Comparison of ENCODE assay signal across 8 cellular contexts in the genomic region with DNA sequence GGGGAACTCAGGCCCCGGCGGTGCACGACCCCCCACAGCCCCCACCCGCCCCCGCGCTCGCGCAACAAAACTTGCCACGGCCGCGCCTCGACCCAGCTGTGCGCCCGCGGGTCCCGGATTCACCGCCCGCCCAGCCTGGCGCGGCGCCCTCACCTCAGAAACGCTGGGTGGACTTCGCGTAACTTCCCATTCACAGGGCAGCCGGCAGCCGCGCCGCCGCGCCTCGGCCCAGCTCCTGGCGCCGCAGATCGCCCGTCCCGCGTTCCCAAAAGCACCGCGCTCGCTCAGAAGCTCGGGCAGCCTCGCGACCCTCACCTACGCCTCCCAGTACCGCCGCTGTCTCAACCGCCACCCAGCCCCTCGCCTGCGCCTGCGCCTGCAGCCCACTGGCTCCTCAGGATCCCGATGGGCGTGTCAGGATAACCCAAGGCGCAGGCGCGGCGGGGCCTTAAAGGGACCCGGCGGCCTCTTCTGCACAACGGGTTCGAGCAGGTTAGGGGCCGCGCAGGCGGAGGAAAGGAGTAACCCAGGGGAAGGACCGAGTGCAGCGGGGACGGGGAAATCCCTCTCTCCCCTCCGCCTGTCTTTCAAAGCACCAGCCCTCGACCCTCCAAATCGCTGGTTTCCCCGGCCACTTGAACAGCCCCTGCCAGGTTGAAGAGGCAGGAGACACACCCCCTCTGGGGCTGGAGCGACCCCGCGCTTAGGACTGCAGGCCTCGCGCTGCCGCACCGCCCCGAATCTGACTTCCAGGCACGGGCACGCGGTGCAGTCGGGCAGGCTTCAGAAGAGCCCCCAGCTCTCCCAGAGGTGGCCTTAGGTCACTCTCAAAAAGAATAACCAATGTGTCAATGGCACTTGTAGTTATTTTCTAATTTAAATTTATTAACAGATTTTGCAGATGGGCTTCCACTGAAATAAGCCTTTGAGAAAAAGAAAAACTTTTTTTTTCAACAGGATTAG. TPM values are rescaled to one million over a fixed set of nuclear protein-coding genes. Genes with fewer than 3 reads are reported as not detected.
DNase-seq lines count a peak whose midpoint lies in the region; ATAC-seq and TF ChIP-seq lines count a peak whose summit lies in the region.

Gene NBPF1, minus strand, starts transcription at position 380 of the 963 bp plus-strand sequence.

- peaks cover 2% of the 10 kb centered on the region for H3K36me3 ChIP-seq in OCI-LY3 (replicated peaks; ENCODE audit: low read depth, low read length)

- peak within 1 kb of the TSS; percentile 75 for H3K4me2 ChIP-seq in OCI-LY3 (ENCODE audit: low read length)

- DNase-seq in D341Med (ENCODE audit: low spot score) (peak; percentile 100), HuH-7 (ENCODE audit: low spot score) (peak; percentile 100), activated T-cell treated with anti-CD3 and anti-CD28 coated beads for 4 hours (peak; percentile 90), epithelial cell of proximal tubule (ENCODE audit: low read depth) (no peak)
- DNase-seq in stimulated activated CD8-positive, alpha-beta memory T cell treated with anti-CD3 and anti-CD28 coated beads, Interleukin-2, amount 100 ng/mL, for 1 hour (ENCODE audit: low read depth in 2 of 2) = peak; percentile 80 to 86

- H2AFZ ChIP-seq in OCI-LY3 (ENCODE audit: low read depth, low read length) = peak within 1 kb of the TSS; percentile 71

- H4K20me1 ChIP-seq in OCI-LY3 (ENCODE audit: insufficient read depth, low read length) = no peaks in the 10 kb centered on the region

- H3K4me1 ChIP-seq in OCI-LY3 (ENCODE audit: low read length) = peaks cover 14% of the 10 kb centered on the region
- H3K4me1 ChIP-seq in mononuclear cell (ENCODE audit: insufficient read depth, low read length) = peaks cover 26% of the 10 kb centered on the region

- peaks cover 16% of the 10 kb centered on the region for H3K27me3 ChIP-seq in OCI-LY3 (ENCODE audit: low read depth, low read length)
- H3K27me3 ChIP-seq in mononuclear cell (ENCODE audit: insufficient read depth, low read length) = peaks cover 22% of the 10 kb centered on the region

- H3K79me2 ChIP-seq in OCI-LY3 (ENCODE audit: low read length) = no peaks in the 10 kb centered on the region

- H3K4me3 ChIP-seq in OCI-LY3 (ENCODE audit: low read length) (peak within 1 kb of the TSS; percentile 76), epithelial cell of proximal tubule (ENCODE audit: low read depth, low read length) (peak within 1 kb of the TSS; percentile 67), mononuclear cell (ENCODE audit: low read length) (peak within 1 kb of the TSS; percentile 66)

- peak within 1 kb of the TSS; percentile 59 for H3K9ac ChIP-seq in OCI-LY3 (ENCODE audit: low read length)

- no peak within 1 kb of the TSS for H3K27ac ChIP-seq in OCI-LY3 (ENCODE audit: low read length)

- H3K9me3 ChIP-seq in OCI-LY3 (ENCODE audit: insufficient read depth, low read length) (no peaks in the 10 kb centered on the region), mononuclear cell (ENCODE audit: low read depth, low read length) (no peaks in the 10 kb centered on the region)

- TF ChIP-seq CTCF in OCI-LY3 (IDR thresholded peaks at IDR 0.05; ENCODE audit: low read depth, low read length) (no peak), epithelial cell of proximal tubule (conservative IDR thresholded peaks at IDR 0.05; ENCODE audit: low read depth, low read length) (no peak)

- ATAC-seq in GM21529 (IDR thresholded peaks at IDR 0.05; ENCODE audit: unreplicated experiment) = peak; percentile 97

RNA-seq across cellular contexts. Expression of gene NBPF1, which starts in this region (rescaled TPM):
- total RNA-seq in epithelial cell of proximal tubule (9.2 and 9.7 TPM in 2 replicates), mononuclear cell (15.4 TPM)
